In the genomic region with DNA sequence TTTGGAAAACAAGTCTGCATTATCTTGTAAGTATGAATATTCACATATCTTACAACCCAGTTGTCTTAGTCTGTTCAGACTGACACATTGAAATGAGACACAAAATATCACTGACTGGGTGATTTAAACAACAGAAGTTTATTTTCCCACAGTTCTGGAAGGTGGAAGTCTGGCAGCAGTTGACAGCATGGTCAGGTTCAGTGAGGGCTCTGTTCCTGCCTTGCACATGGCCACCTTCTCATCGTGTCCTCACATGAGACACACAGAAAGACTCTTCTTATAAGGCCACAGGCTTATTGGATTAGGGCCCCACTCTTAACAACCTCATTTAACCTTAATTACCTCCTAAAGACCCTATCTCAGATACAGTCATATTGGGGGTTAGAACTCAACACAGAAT, we compare ENCODE assay signal across 1 cellular context.
TF ChIP-seq lines count a peak whose summit lies in the region.

No MANE protein-coding gene starts in this region.

TF ChIP-seq in IMR-90, 13 proteins besides CTCF, POLR2A, EP300 and RAD21:
- TF ChIP-seq RCOR1 (IDR thresholded peaks at IDR 0.05; ENCODE audit: insufficient replicate concordance, low read length), result no peak
- no peak for TF ChIP-seq RFX5 (IDR thresholded peaks at IDR 0.05; ENCODE audit: low read depth, low read length)
- no peak for TF ChIP-seq CEBPB (IDR thresholded peaks at IDR 0.05; ENCODE audit: low read depth, low read length)
- TF ChIP-seq, protein P1, sequence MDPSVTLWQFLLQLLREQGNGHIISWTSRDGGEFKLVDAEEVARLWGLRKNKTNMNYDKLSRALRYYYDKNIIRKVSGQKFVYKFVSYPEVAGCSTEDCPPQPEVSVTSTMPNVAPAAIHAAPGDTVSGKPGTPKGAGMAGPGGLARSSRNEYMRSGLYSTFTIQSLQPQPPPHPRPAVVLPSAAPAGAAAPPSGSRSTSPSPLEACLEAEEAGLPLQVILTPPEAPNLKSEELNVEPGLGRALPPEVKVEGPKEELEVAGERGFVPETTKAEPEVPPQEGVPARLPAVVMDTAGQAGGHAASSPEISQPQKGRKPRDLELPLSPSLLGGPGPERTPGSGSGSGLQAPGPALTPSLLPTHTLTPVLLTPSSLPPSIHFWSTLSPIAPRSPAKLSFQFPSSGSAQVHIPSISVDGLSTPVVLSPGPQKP (IDR thresholded peaks at IDR 0.05; ENCODE audit: borderline replicate concordance, low read depth, low read length), result no peak
